Comparison of ENCODE assay signal across 8 cellular contexts in genomic region chr19:680287-681028, GRCh38. TPM values are rescaled to one million over a fixed set of nuclear protein-coding genes. Genes with fewer than 3 reads are reported as not detected.
DNase-seq lines count a peak whose midpoint lies in the region; ATAC-seq and TF ChIP-seq lines count a peak whose summit lies in the region.

No MANE protein-coding gene starts in this region.

- peaks cover 0 to 6% (median 1%) of the 10 kb centered on the region in 4 donors for H3K4me1 Mint-ChIP-seq in CD4-positive, alpha-beta memory T cell

- no peaks in the 10 kb centered on the region for H3K9me3 ChIP-seq in CD4-positive, alpha-beta memory T cell (ENCODE audit: control insufficient read depth in 1 of 2, low read length in 2 of 2)
- no peaks in the 10 kb centered on the region for H3K9me3 ChIP-seq in lung (ENCODE audit: control insufficient read depth in 2 of 2, insufficient read depth in 1 of 2, low read length in 1 of 2)

- H3K27me3 ChIP-seq in CD4-positive, alpha-beta memory T cell (ENCODE audit: insufficient read depth, low read length), result peaks cover 5% of the 10 kb centered on the region
- H3K27me3 ChIP-seq in dorsolateral prefrontal cortex, result peaks cover 0 to 7% (median 0%) of the 10 kb centered on the region in 45 donors
- H3K27me3 ChIP-seq in lung (ENCODE audit: control insufficient read depth, insufficient read depth), result no peaks in the 10 kb centered on the region

- DNase-seq in CD4-positive, alpha-beta memory T cell, result peak; percentile 96 to 100 (median 98)
- DNase-seq in NCI-H748 treated with DMSO at 0.1 percent for 48 hours (lab: John Stamatoyannopoulos, UW) (peak; percentile 79), dorsolateral prefrontal cortex (peak; percentile 99 to 100 (median 99)), lung (ENCODE audit: low spot score) (peak; percentile 100)
- DNase-seq in activated CD4-positive, alpha-beta T cell treated with anti-CD3 and anti-CD28 coated beads, Interleukin-2, amount 50 U/mL, for 48 hours, result peak; percentile 100
- peak; percentile 99 to 100 (median 99) for DNase-seq in stimulated activated CD4-positive, alpha-beta T cell treated with anti-CD3 and anti-CD28 coated beads, TNF-alpha, amount 100 ng/mL, for 24 hours (ENCODE audit: low read depth in 3 of 3)

- WGBS in lung, 2 donors, result 0 to 1% methylated on average over 52 to 70 of the region's 70 CpGs

- H3K9me3 Mint-ChIP-seq in CD4-positive, alpha-beta memory T cell, result peaks cover 0 to 4% (median 0%) of the 10 kb centered on the region in 8 donors

- no peaks in the 10 kb centered on the region for H3K36me3 ChIP-seq in CD4-positive, alpha-beta memory T cell (ENCODE audit: insufficient read depth, low read length)
- peaks cover 0 to 2% of the 10 kb centered on the region in 2 donors for H3K36me3 ChIP-seq in lung (ENCODE audit: control insufficient read depth in 2 of 2, insufficient read depth in 2 of 2, low read length in 2 of 2)

- peaks cover 3 to 7% of the 10 kb centered on the region in 2 donors for H3K27me3 Mint-ChIP-seq in CD4-positive, alpha-beta memory T cell

- intact Hi-C loops in CD4-positive, alpha-beta memory T cell (cut with micrococcal nuclease), result loop anchor here (1.0 to 2.0 kb wide), 5 partner anchors 17 to 117 kb away; partner anchors contain the start of genes BSG, POLRMT, PTBP1 and RNF126
- intact Hi-C loops in dorsolateral prefrontal cortex (cut with DNase I), result loop anchor here in 1 of 2 donors (5.0 to 10.0 kb wide), 2 partner anchors 47 to 414 kb away; partner anchors contain the start of gene POLR2E

- peaks cover 13% of the 10 kb centered on the region for H3K4me1 ChIP-seq in CD4-positive, alpha-beta memory T cell (ENCODE audit: insufficient read depth, low read length)
- peaks cover 0 to 17% of the 10 kb centered on the region in 2 donors for H3K4me1 ChIP-seq in lung (ENCODE audit: control insufficient read depth in 2 of 2, insufficient read depth in 2 of 2, low read length in 2 of 2)

- peak overlapping the region; percentile 58 for H3K27ac ChIP-seq in CD4-positive, alpha-beta memory T cell (ENCODE audit: low read depth, low read length)
- peak overlapping the region in 58 of 59 donors; percentile 38 to 99 (median 94) for H3K27ac ChIP-seq in dorsolateral prefrontal cortex
- peak overlapping the region; percentile 92 to 98 for H3K27ac ChIP-seq in lung (ENCODE audit: low read depth in 1 of 2, low read length in 1 of 2)

- peak overlapping the region; percentile 34 to 76 for H3K4me3 ChIP-seq in CD4-positive, alpha-beta memory T cell (ENCODE audit: low read length in 2 of 2)
- H3K4me3 ChIP-seq in dorsolateral prefrontal cortex (peak overlapping the region; percentile 45 to 98 (median 77)), lung (peak overlapping the region; percentile 66)

- CTCF ChIA-PET in CD4-positive, alpha-beta memory T cell (lab: Charles Lee; ENCODE audit: partially characterized antibody), result interaction anchor here (0.5 to 2.0 kb wide), 3 partner anchors 17 to 170 kb away, joined by 3 to 8 read pairs (median 6); partner anchors contain the start of genes POLRMT and RNF126

- ATAC-seq in GM19438 (IDR thresholded peaks at IDR 0.05; ENCODE audit: low read depth, unreplicated experiment) (peak; percentile 57), HG03571 (IDR thresholded peaks at IDR 0.05; ENCODE audit: unreplicated experiment) (peak; percentile 67), lung (ENCODE audit: insufficient read depth, low FRiP score) (peak; percentile 88)

- peak overlapping the region; percentile 89 to 98 (median 94) for H3K4me3 Mint-ChIP-seq in CD4-positive, alpha-beta memory T cell

- POLR2A ChIA-PET in CD4-positive, alpha-beta memory T cell (lab: Charles Lee; ENCODE audit: partially characterized antibody), result interaction anchor here (0.7 to 5.2 kb wide), 10 partner anchors 10 to 148 kb away, joined by 3 to 33 read pairs (median 4); partner anchors contain the start of genes CDC34 and RNF126

- peak overlapping the region; percentile 78 to 100 (median 99) for H3K27ac Mint-ChIP-seq in CD4-positive, alpha-beta memory T cell

- peak in 51 of 56 donors; percentile 10 to 73 (median 47) for TF ChIP-seq CTCF in dorsolateral prefrontal cortex (IDR thresholded peaks at IDR 0.05 in 54 of 56, conservative IDR thresholded peaks at IDR 0.05 in 2 of 56; ENCODE audit: low read depth in 1 of 56, partially characterized antibody in 56 of 56)
- TF ChIP-seq CTCF in lung (IDR thresholded peaks at IDR 0.05; ENCODE audit: control extremely low read depth, extremely low read depth), result peak; percentile 57

- H3K36me3 Mint-ChIP-seq in CD4-positive, alpha-beta memory T cell, result no peaks in the 10 kb centered on the region

RNA-seq across cellular contexts. Expression of gene FSTL3, which starts 4.3 kb away (rescaled TPM):
- 1 to 10 TPM; 2.9 to 3.4 TPM for total RNA-seq in CD4-positive, alpha-beta memory T cell
- polyA plus RNA-seq in CD4-positive, alpha-beta memory T cell, result 1 to 10 TPM; 2.0 to 2.1 TPM
- 10 to 100 TPM in 118 of 120 experiments, 1 to 10 TPM in 2; 9.3 to 35.4 (median 18.1) TPM for total RNA-seq in dorsolateral prefrontal cortex
- total RNA-seq in lung, result 100 to 1,000 TPM in 1 of 2 donors, 10 to 100 TPM in 1; 15.1 to 120 TPM
- polyA plus RNA-seq in lung, result 100 to 1,000 TPM; 109 to 172 TPM

RNA-seq across cellular contexts. Expression of gene PRSS57, which starts 14.8 kb away (rescaled TPM):
- total RNA-seq in CD4-positive, alpha-beta memory T cell, result not detected
- not detected for polyA plus RNA-seq in CD4-positive, alpha-beta memory T cell
- total RNA-seq in dorsolateral prefrontal cortex (under 1 TPM in 1 of 120 experiments, not detected in 119; 0.50 TPM), lung (1 to 10 TPM in 1 of 2 donors, not detected in 1; 2.0 TPM)
- polyA plus RNA-seq in lung, result under 1 TPM; 0.10 to 0.60 TPM

RNA-seq across cellular contexts. Expression of gene RNF126, which starts 17.4 kb away (rescaled TPM):
- total RNA-seq in CD4-positive, alpha-beta memory T cell, result 100 to 1,000 TPM; 105 to 112 TPM
- 10 to 100 TPM; 82.3 to 95.6 TPM for polyA plus RNA-seq in CD4-positive, alpha-beta memory T cell
- total RNA-seq in dorsolateral prefrontal cortex, result 10 to 100 TPM; 22.4 to 58.2 (median 41.2) TPM
- total RNA-seq in lung, result 10 to 100 TPM; 18.1 to 46.2 TPM
- polyA plus RNA-seq in lung, result 10 to 100 TPM; 32.2 to 41.9 TPM

RNA-seq across cellular contexts. Expression of gene PALM, which starts 28.3 kb away (rescaled TPM):
- total RNA-seq in CD4-positive, alpha-beta memory T cell, result not detected
- polyA plus RNA-seq in CD4-positive, alpha-beta memory T cell, result not detected
- total RNA-seq in dorsolateral prefrontal cortex (100 to 1,000 TPM; 133 to 479 (median 272) TPM), lung (10 to 100 TPM; 33.5 to 45.7 TPM)
- polyA plus RNA-seq in lung, result 10 to 100 TPM; 16.2 to 22.7 TPM

RNA-seq across cellular contexts. Expression of gene FGF22, which starts 40.8 kb away (rescaled TPM):
- 1 to 10 TPM; 1.8 to 1.9 TPM for total RNA-seq in CD4-positive, alpha-beta memory T cell
- polyA plus RNA-seq in CD4-positive, alpha-beta memory T cell, result not detected
- total RNA-seq in dorsolateral prefrontal cortex, result 10 to 100 TPM in 2 of 120 experiments, 1 to 10 TPM in 118; 3.6 to 10.1 (median 5.8) TPM
- under 1 TPM; 0.23 to 0.46 TPM for total RNA-seq in lung
- polyA plus RNA-seq in lung, result under 1 TPM; 0.10 to 0.85 TPM

Comparison
In these comparisons a context has a peak if more than half of its experiments do, and no peak if none do; other contexts are left out.
1. Peak in every context shown above with its lines: DNase-seq, ATAC-seq, H3K4me3 ChIP-seq and H3K27ac ChIP-seq.